ENCODE assay signal across 1 cellular context in genomic region chr17:37667039-37667438, GRCh38.
A peak's percentile ranks its signal among the peaks of the same experiment; 100 is the strongest.
TF ChIP-seq lines count a peak whose summit lies in the region.

No MANE protein-coding gene starts in this region.

TF ChIP-seq in HepG2, 621 proteins besides CTCF, POLR2A, EP300 and RAD21:
- TF ChIP-seq ARID5B (CRISPR knock-in tag; IDR thresholded peaks at IDR 0.05) (peak; percentile 28; the same call in 1 of the 2 replicates), REPIN1 (CRISPR knock-in tag; IDR thresholded peaks at IDR 0.05; ENCODE audit: borderline replicate concordance, low read depth) (no peak), CEBPB (IDR thresholded peaks at IDR 0.05; ENCODE audit: borderline replicate concordance, low read depth, low read length) (peak; percentile 60; the same call in 1 of the 2 replicates), NFE2L1 (CRISPR knock-in tag; IDR thresholded peaks at IDR 0.05; ENCODE audit: borderline replicate concordance) (no peak), ZNF138 (CRISPR knock-in tag; IDR thresholded peaks at IDR 0.05; ENCODE audit: low read depth) (no peak), ISX (CRISPR knock-in tag; conservative IDR thresholded peaks at IDR 0.05) (no peak), CEBPG (CRISPR knock-in tag; IDR thresholded peaks at IDR 0.05) (peak; percentile 72), GATAD2A (CRISPR knock-in tag; IDR thresholded peaks at IDR 0.05) (peak; percentile 24; the same call in 1 of the 2 replicates), ZNF12 (CRISPR knock-in tag; IDR thresholded peaks at IDR 0.05) (peak; percentile 80)
TF ChIP-seq in HepG2: peak in this region for 5.
